Comparison of ENCODE assay signal across 16 cellular contexts in genomic region chr5:13745508-13745907, GRCh38.
A peak's percentile ranks its signal among the peaks of the same experiment; 100 is the strongest.
DNase-seq lines count a peak whose midpoint lies in the region; TF ChIP-seq lines count a peak whose summit lies in the region.
"Had no signal": no experiment of that assay in that cellular context is flagged by ENCODE, and none has a peak within 500 bp of the region (broad histone marks: within the 10 kb centered on the region; RNA-seq: fewer than 3 reads in every experiment).

No MANE protein-coding gene starts in this region.

- H2AFZ ChIP-seq in hepatocyte = no peak overlapping the region
- H2AFZ ChIP-seq: parathyroid adenoma had no signal

- H3K9me2 ChIP-seq in hepatocyte (replicated peaks; ENCODE audit: insufficient read depth) = no peaks in the 10 kb centered on the region

- no peaks in the 10 kb centered on the region for H3K27me3 ChIP-seq in hepatocyte
- H3K27me3 ChIP-seq: BLaER1 had no signal

- TF ChIP-seq CTCF in AG09319 (IDR thresholded peaks at IDR 0.05; ENCODE audit: low read depth, low read length) = no peak
- TF ChIP-seq CTCF in hepatocyte (IDR thresholded peaks at IDR 0.05; ENCODE audit: poor library complexity) = no peak

- H3K36me3 ChIP-seq in hepatocyte (replicated peaks; ENCODE audit: insufficient read depth, low read depth) = no peaks in the 10 kb centered on the region
- H3K36me3 ChIP-seq: BLaER1 had no signal

- H3K79me2 ChIP-seq in hepatocyte = no peaks in the 10 kb centered on the region
- H3K79me2 ChIP-seq: parathyroid adenoma had no signal

- 41% methylated on average over 3 of the region's 3 CpGs for WGBS in hepatocyte (ENCODE audit: low lambda C conversion rate, missing lambda C conversion rate)

- in situ Hi-C loops in KBM-7 (cut with MboI; ENCODE audit: low pct_unique_long_range_greater_than_20kb, low sequenced_read_pairs) = no loop called here

- no peaks in the 10 kb centered on the region for H4K20me1 ChIP-seq in hepatocyte (ENCODE audit: insufficient read depth, poor library complexity, severe bottlenecking)
- H4K20me1 ChIP-seq: BLaER1 had no signal

- H3K4me2 ChIP-seq in hepatocyte = no peak overlapping the region
- H3K4me2 ChIP-seq: BLaER1 had no signal

- no peak overlapping the region for H3K4me3 ChIP-seq in hepatocyte
- H3K4me3 ChIP-seq: BLaER1 had no signal

- no peaks in the 10 kb centered on the region for H3K4me1 ChIP-seq in hepatocyte (ENCODE audit: insufficient read depth)
- H3K4me1 ChIP-seq: BLaER1, parathyroid adenoma had no signal

- DNase-seq in AG09319 (ENCODE audit: extremely low read depth, low read depth) (peak; percentile 12), M059J (ENCODE audit: low read depth) (peak; percentile 83), dermis microvascular lymphatic vessel endothelial cell (ENCODE audit: low read depth in 2 of 2) (peak; percentile 26 to 58), kidney tubule cell (ENCODE audit: low spot score) (peak; percentile 82), KBM-7 (no peak), pons (ENCODE audit: low spot score) (no peak), NCI-H1092 treated with DMSO at 0.1 percent for 48 hours (lab: John Stamatoyannopoulos, UW) (no peak), hepatocyte (ENCODE audit: low spot score) (no peak)
- DNase-seq: activated CD4-positive, alpha-beta memory T cell treated with anti-CD3 and anti-CD28 coated beads for 36 hours; activated naive CD4-positive, alpha-beta T cell treated with Interleukin-2 at 50 U/mL for 16 hours; cortex of kidney; GDM1; NCI-H2171 treated with DMSO at 0.1 percent for 48 hours; OCI-M1 had no signal

- H3K27ac ChIP-seq in hepatocyte = no peak overlapping the region
- H3K27ac ChIP-seq: BLaER1, parathyroid adenoma had no signal

- no peaks in the 10 kb centered on the region for H3K9me3 ChIP-seq in hepatocyte (ENCODE audit: low read depth)
- H3K9me3 ChIP-seq: BLaER1 had no signal

Comparison
In these comparisons a context has a peak if more than half of its experiments do, and no peak if none do; other contexts are left out.
1. DNase-seq: peak in AG09319 (single experiment), M059J (single experiment), dermis microvascular lymphatic vessel endothelial cell (2 of 2) and kidney tubule cell (single experiment); none in KBM-7 (single experiment), pons (single experiment), NCI-H1092 treated with DMSO at 0.1 percent for 48 hours (single experiment) and hepatocyte (single experiment).